In genomic region chr11:85628771-85629341, GRCh38 we compare ENCODE assay signal across 8 cellular contexts. TPM values are rescaled to one million over a fixed set of nuclear protein-coding genes. Genes with fewer than 3 reads are reported as not detected.
DNase-seq lines count a peak whose midpoint lies in the region; ATAC-seq, FAIRE-seq and TF ChIP-seq lines count a peak whose summit lies in the region.

No MANE protein-coding gene starts in this region.

- H3K9me3 ChIP-seq in K562 (replicated peaks; ENCODE audit: control insufficient read depth, insufficient read depth, low read depth, low read length) (no peaks in the 10 kb centered on the region), subcutaneous abdominal adipose tissue (ENCODE audit: control insufficient read depth in 5 of 5, low read length in 5 of 5) (no peaks in the 10 kb centered on the region)

- H3K4me2 ChIP-seq in K562 (ENCODE audit: insufficient read depth, low read length): peak overlapping the region; percentile 95

- no peaks in the 10 kb centered on the region for H3K27me3 ChIP-seq in K562 (ENCODE audit: control insufficient read depth in 2 of 2, insufficient read depth in 2 of 2, low read length in 2 of 2)
- H3K27me3 ChIP-seq in subcutaneous abdominal adipose tissue (ENCODE audit: control insufficient read depth in 5 of 5, insufficient read depth in 4 of 5, low read length in 5 of 5): no peaks in the 10 kb centered on the region

- no peak for TF ChIP-seq POLR2A in K562 (conservative IDR thresholded peaks at IDR 0.05)

- H3K79me2 ChIP-seq in K562 (ENCODE audit: control insufficient read depth, insufficient read depth, low read length): peaks cover 49% of the 10 kb centered on the region

- peaks cover 32% of the 10 kb centered on the region for H3K36me3 ChIP-seq in K562 (ENCODE audit: control insufficient read depth, insufficient read depth, low read length)
- H3K36me3 ChIP-seq in subcutaneous abdominal adipose tissue (ENCODE audit: control insufficient read depth in 5 of 5, insufficient read depth in 5 of 5, low read length in 5 of 5): peaks cover 0 to 9% (median 3%) of the 10 kb centered on the region in 5 donors

- CTCF ChIA-PET in Calu3 (lab: Charles Lee) (interaction anchor here (0.7 kb wide), 1 partner anchor 8 kb away, joined by 3 read pairs; no protein-coding TSS in a partner anchor), K562 (lab: Yijun Ruan, JAX; ENCODE audit: low intra/inter-chr PET ratio) (no interaction called here), GM10248 (lab: Yijun Ruan, JAX) (interaction anchor here (0.7 to 2.3 kb wide), 5 partner anchors 9 to 36 kb away, joined by 3 to 10 read pairs (median 4); partner anchors contain the start of genes CREBZF and TMEM126A)

- H2AFZ ChIP-seq in K562 (ENCODE audit: low read depth, low read length): peak overlapping the region; percentile 91

- intact Hi-C loops in Calu3 (cut with micrococcal nuclease; ENCODE audit: unreplicated experiment) (no loop called here), K562 (cut with micrococcal nuclease) (loop anchor here (1.0 kb wide), 1 partner anchor 35 kb away; no protein-coding TSS in a partner anchor)

- BruUV-seq in Calu3 (replicated peaks; lab: Mats Ljungman, UMichigan): TSS peak; percentile 70
- TSS peak; percentile 77 for BruUV-seq in K562 (replicated peaks; lab: Mats Ljungman, UMichigan)

- H3K9ac ChIP-seq in K562 (ENCODE audit: insufficient read depth in 1 of 2, low read depth in 2 of 2, low read length in 2 of 2) (peak overlapping the region; percentile 90 to 96), subcutaneous abdominal adipose tissue (ENCODE audit: low read length in 5 of 5) (peak overlapping the region; percentile 10 to 96 (median 82))

- peaks cover 5 to 6% of the 10 kb centered on the region in 2 experiments; a peak in 3 of 5 replicates for H3K4me1 ChIP-seq in K562 (replicated peaks in 1 of 2; ENCODE audit: control insufficient read depth in 2 of 2, insufficient read depth in 2 of 2, low read length in 2 of 2)
- peaks cover 3 to 29% (median 20%) of the 10 kb centered on the region in 5 donors for H3K4me1 ChIP-seq in subcutaneous abdominal adipose tissue (ENCODE audit: control insufficient read depth in 5 of 5, insufficient read depth in 5 of 5, low read length in 5 of 5)

- no peaks in the 10 kb centered on the region for H3K27me3 Mint-ChIP-seq in Calu3 (ENCODE audit: unreplicated experiment)

- TF ChIP-seq CTCF in Calu3 (IDR thresholded peaks at IDR 0.05; ENCODE audit: unreplicated experiment) (no peak), K562 (IDR thresholded peaks at IDR 0.05 in 2 of 3, conservative IDR thresholded peaks at IDR 0.05 in 1 of 3; ENCODE audit: insufficient read depth in 2 of 3, low read depth in 1 of 3, low read length in 3 of 3) (no peak), GM10248 (IDR thresholded peaks at IDR 0.05; ENCODE audit: control extremely low read depth, extremely low read depth, low read depth, missing control alignments) (no peak)

- WGBS in K562 (ENCODE audit: insufficient coverage, low coverage, missing lambda C conversion rate): 1% methylated on average over 13 of the region's 13 CpGs

- H3K4me3 Mint-ChIP-seq in Calu3 (ENCODE audit: low read depth, unreplicated experiment): peak overlapping the region; percentile 96

- H3K4me3 ChIP-seq in K562 (peak overlapping the region; percentile 70), subcutaneous abdominal adipose tissue (ENCODE audit: low read depth in 1 of 5, low read length in 5 of 5) (peak overlapping the region; percentile 93 to 98 (median 96))

- no peaks in the 10 kb centered on the region for H3K9me1 ChIP-seq in K562 (ENCODE audit: control insufficient read depth, insufficient read depth, low read length)

- TF ChIP-seq EP300 in K562 (IDR thresholded peaks at IDR 0.05; ENCODE audit: low read length): no peak

- no peak for DNase-seq in Calu3
- DNase-seq in Kasumi-1 (lab: John Stamatoyannopoulos, UW): peak; percentile 51 to 66
- no peak for DNase-seq in K562 (ENCODE audit: extremely low read depth in 1 of 4, low spot score in 3 of 4)
- no peak for DNase-seq in left lobe of liver (ENCODE audit: low spot score)
- DNase-seq in GM10248 (ENCODE audit: extremely low spot score): no peak

- FAIRE-seq in K562 (lab: Jason Lieb, UNC): peak; percentile 11

- no peaks in the 10 kb centered on the region for H3K9me3 Mint-ChIP-seq in Calu3 (ENCODE audit: low read depth, unreplicated experiment)

- H3K36me3 Mint-ChIP-seq in Calu3 (ENCODE audit: insufficient read depth, unreplicated experiment): peaks cover 27% of the 10 kb centered on the region

- ATAC-seq in GM21576 (IDR thresholded peaks at IDR 0.05; ENCODE audit: unreplicated experiment): peak; percentile 8
- peak; percentile 6 for ATAC-seq in K562
- peak; percentile 36 for ATAC-seq in left lobe of liver
- no peak for ATAC-seq in GM18873 (IDR thresholded peaks at IDR 0.05; ENCODE audit: low FRiP score, unreplicated experiment)

- in situ Hi-C loops in K562 (cut with MboI): no loop called here

- TF ChIP-seq RAD21 in K562 (CRISPR knock-in tag; conservative IDR thresholded peaks at IDR 0.05 in 1 of 2, IDR thresholded peaks at IDR 0.05 in 1 of 2): no peak

- H4K20me1 ChIP-seq in K562 (replicated peaks; ENCODE audit: control insufficient read depth, insufficient read depth, low read length): no peaks in the 10 kb centered on the region

- peaks cover 16% of the 10 kb centered on the region for H3K4me1 Mint-ChIP-seq in Calu3 (ENCODE audit: low read depth, unreplicated experiment)

- peak overlapping the region; percentile 94 for H3K27ac Mint-ChIP-seq in Calu3 (ENCODE audit: unreplicated experiment)

- POLR2A ChIA-PET in K562 (lab: Yijun Ruan, JAX) (interaction anchor here (0.5 to 3.6 kb wide), 10 partner anchors 8 to 1344 kb away, joined by 3 to 26 read pairs (median 6); partner anchors contain the start of gene TMEM126A), GM10248 (lab: Yijun Ruan, JAX) (interaction anchor here (1.1 to 1.4 kb wide), 2 partner anchors 19 to 24 kb away, joined by 6 to 11 read pairs; partner anchors contain the start of gene TMEM126A)

- H3K27ac ChIP-seq in K562 (ENCODE audit: extremely low read depth, low read depth, low read length): peak overlapping the region; percentile 90
- peak overlapping the region; percentile 96 for H3K27ac ChIP-seq in subcutaneous abdominal adipose tissue (ENCODE audit: low read depth, low read length)

RNA-seq across cellular contexts. Expression of gene TMEM126B, which starts 0.5 kb away (rescaled TPM):
- total RNA-seq in Calu3 (2022) (30.5 and 31.8 TPM in 2 replicates), K562 (2014; rRNA removed) (85.5 and 88.0 TPM in 2 replicates), K562 (2014; rRNA removed; fragmentation: Illumina TruSeq; extraction: Trizol) (165 and 177 TPM in 2 replicates), K562 (2015; rRNA removed; fragmentation: Illumina TruSeq; extraction: Trizol) (161 and 163 TPM in 2 replicates), K562 (2021) (86.4 and 95.7 TPM in 2 replicates), left lobe of liver (14.7 TPM)
- 35.6 and 83.1 TPM in 2 replicates for total RNA-seq in K562 (2011; cell fraction: chromatin; rRNA removed; ENCODE audit: low replicate concordance)
- 17.2 and 25.5 TPM in 2 replicates for total RNA-seq in K562 (2011; cell fraction: nucleolus; rRNA removed)
- 41.1 and 65.7 TPM in 2 replicates for total RNA-seq in K562 (2011; cell fraction: nucleoplasm; rRNA removed)
- polyA plus RNA-seq in K562 (2011; rRNA removed) (120 and 178 TPM in 2 replicates), K562 (2014; fragmentation: Illumina TruSeq; extraction: Trizol) (130 and 143 TPM in 2 replicates), K562 (2014; fragmentation: Nextera tagmentation; extraction: Ambion mirVana) (100 to 1,000 TPM; 209 to 226 TPM), K562 (2014; rRNA removed) (161 and 164 TPM in 2 replicates)
- polyA plus RNA-seq in K562 (2011; cell fraction: cytosol; rRNA removed): 37.4 and 99.8 TPM in 2 replicates
- polyA plus RNA-seq in K562 (2011; cell fraction: nucleus; rRNA removed): 42.6 and 66.6 TPM in 2 replicates
- polyA plus RNA-seq in K562 (2012): 97.5 and 121 TPM in 2 replicates
- 48.3 and 53.2 TPM in 2 replicates for polyA minus RNA-seq in K562 (2011; rRNA and poly(A)+ RNA removed)
- polyA minus RNA-seq in K562 (2011; cell fraction: cytosol; rRNA and poly(A)+ RNA removed): 13.2 and 20.3 TPM in 2 replicates
- polyA minus RNA-seq in K562 (2011; cell fraction: nucleus; rRNA and poly(A)+ RNA removed): 13.7 and 18.7 TPM in 2 replicates

RNA-seq across cellular contexts. Expression of gene DLG2, which starts 1.7 kb away (rescaled TPM):
- total RNA-seq in Calu3 (2022) (0.71 and 0.73 TPM in 2 replicates), K562 (2014; rRNA removed) (0.73 and 0.95 TPM in 2 replicates), K562 (2014; rRNA removed; fragmentation: Illumina TruSeq; extraction: Trizol) (1.1 and 1.6 TPM in 2 replicates), K562 (2015; rRNA removed; fragmentation: Illumina TruSeq; extraction: Trizol) (0.79 and 1.5 TPM in 2 replicates), K562 (2021) (1.2 and 1.6 TPM in 2 replicates), left lobe of liver (4.7 TPM)
- total RNA-seq in K562 (2011; cell fraction: chromatin; rRNA removed; ENCODE audit: low replicate concordance): 4.0 and 6.3 TPM in 2 replicates
- total RNA-seq in K562 (2011; cell fraction: nucleolus; rRNA removed): 1.8 and 2.3 TPM in 2 replicates
- 3.0 and 4.0 TPM in 2 replicates for total RNA-seq in K562 (2011; cell fraction: nucleoplasm; rRNA removed)
- polyA plus RNA-seq in K562 (2011; rRNA removed) (1.2 and 1.5 TPM in 2 replicates), K562 (2014; fragmentation: Illumina TruSeq; extraction: Trizol) (0.77 and 1.2 TPM in 2 replicates), K562 (2014; fragmentation: Nextera tagmentation; extraction: Ambion mirVana) (under 1 TPM; 0.68 to 0.77 TPM), K562 (2014; rRNA removed) (0.52 and 0.81 TPM in 2 replicates)
- 0.10 and 0.60 TPM in 2 replicates for polyA plus RNA-seq in K562 (2011; cell fraction: cytosol; rRNA removed)
- 1.3 and 2.1 TPM in 2 replicates for polyA plus RNA-seq in K562 (2011; cell fraction: nucleus; rRNA removed)
- polyA plus RNA-seq in K562 (2012): 0.32 and 0.68 TPM in 2 replicates
- 2.3 and 3.2 TPM in 2 replicates for polyA minus RNA-seq in K562 (2011; rRNA and poly(A)+ RNA removed)
- 1.0 TPM in 1 of 2 replicates, not detected in the other for polyA minus RNA-seq in K562 (2011; cell fraction: cytosol; rRNA and poly(A)+ RNA removed)
- 2.6 and 5.4 TPM in 2 replicates for polyA minus RNA-seq in K562 (2011; cell fraction: nucleus; rRNA and poly(A)+ RNA removed)

RNA-seq across cellular contexts. Expression of gene TMEM126A, which starts 18.9 kb away (rescaled TPM):
- total RNA-seq in Calu3 (2022): 20.9 and 22.9 TPM in 2 replicates
- total RNA-seq in K562 (2011; cell fraction: chromatin; rRNA removed; ENCODE audit: low replicate concordance): 5.5 and 12.2 TPM in 2 replicates
- 6.0 and 7.2 TPM in 2 replicates for total RNA-seq in K562 (2011; cell fraction: nucleolus; rRNA removed)
- total RNA-seq in K562 (2011; cell fraction: nucleoplasm; rRNA removed): 15.5 and 15.6 TPM in 2 replicates
- total RNA-seq in K562 (2014; rRNA removed): 19.3 and 22.9 TPM in 2 replicates
- 67.5 and 69.3 TPM in 2 replicates for total RNA-seq in K562 (2014; rRNA removed; fragmentation: Illumina TruSeq; extraction: Trizol)
- total RNA-seq in K562 (2015; rRNA removed; fragmentation: Illumina TruSeq; extraction: Trizol): 52.0 and 56.3 TPM in 2 replicates
- 37.3 and 41.5 TPM in 2 replicates for total RNA-seq in K562 (2021)
- polyA plus RNA-seq in K562 (2011; rRNA removed): 72.2 and 105 TPM in 2 replicates
- polyA plus RNA-seq in K562 (2011; cell fraction: cytosol; rRNA removed): 28.7 and 48.2 TPM in 2 replicates
- 7.1 and 19.5 TPM in 2 replicates for polyA plus RNA-seq in K562 (2011; cell fraction: nucleus; rRNA removed)
- 46.1 and 62.4 TPM in 2 replicates for polyA plus RNA-seq in K562 (2012)
- 45.1 and 48.1 TPM in 2 replicates for polyA plus RNA-seq in K562 (2014; fragmentation: Illumina TruSeq; extraction: Trizol)
- 100 to 1,000 TPM; 148 to 154 TPM for polyA plus RNA-seq in K562 (2014; fragmentation: Nextera tagmentation; extraction: Ambion mirVana)
- polyA plus RNA-seq in K562 (2014; rRNA removed): 44.3 and 56.9 TPM in 2 replicates
- polyA minus RNA-seq in K562 (2011; rRNA and poly(A)+ RNA removed): 38.1 and 45.4 TPM in 2 replicates
- 5.9 and 8.6 TPM in 2 replicates for polyA minus RNA-seq in K562 (2011; cell fraction: cytosol; rRNA and poly(A)+ RNA removed)
- 2.2 and 7.0 TPM in 2 replicates for polyA minus RNA-seq in K562 (2011; cell fraction: nucleus; rRNA and poly(A)+ RNA removed)
- total RNA-seq in left lobe of liver: 14.3 TPM

RNA-seq across cellular contexts. Expression of gene CREBZF, which starts 36.1 kb away (rescaled TPM):
- 31.0 and 31.2 TPM in 2 replicates for total RNA-seq in Calu3 (2022)
- 77.0 and 165 TPM in 2 replicates for total RNA-seq in K562 (2011; cell fraction: chromatin; rRNA removed; ENCODE audit: low replicate concordance)
- total RNA-seq in K562 (2011; cell fraction: nucleolus; rRNA removed): 74.5 and 77.4 TPM in 2 replicates
- 148 and 256 TPM in 2 replicates for total RNA-seq in K562 (2011; cell fraction: nucleoplasm; rRNA removed)
- 50.2 and 62.1 TPM in 2 replicates for total RNA-seq in K562 (2014; rRNA removed)
- total RNA-seq in K562 (2014; rRNA removed; fragmentation: Illumina TruSeq; extraction: Trizol): 38.1 and 38.9 TPM in 2 replicates
- 44.8 TPM in 2 replicates for total RNA-seq in K562 (2015; rRNA removed; fragmentation: Illumina TruSeq; extraction: Trizol)
- 40.5 and 41.0 TPM in 2 replicates for total RNA-seq in K562 (2021)
- 56.7 and 61.0 TPM in 2 replicates for polyA plus RNA-seq in K562 (2011; rRNA removed)
- polyA plus RNA-seq in K562 (2011; cell fraction: cytosol; rRNA removed): 22.5 and 29.0 TPM in 2 replicates
- polyA plus RNA-seq in K562 (2011; cell fraction: nucleus; rRNA removed): 249 and 283 TPM in 2 replicates
- polyA plus RNA-seq in K562 (2012): 28.9 and 50.3 TPM in 2 replicates
- 29.4 and 33.8 TPM in 2 replicates for polyA plus RNA-seq in K562 (2014; fragmentation: Illumina TruSeq; extraction: Trizol)
- polyA plus RNA-seq in K562 (2014; fragmentation: Nextera tagmentation; extraction: Ambion mirVana): 1 to 10 TPM; 7.2 to 7.4 TPM
- polyA plus RNA-seq in K562 (2014; rRNA removed): 69.2 and 70.2 TPM in 2 replicates
- 45.6 and 57.0 TPM in 2 replicates for polyA minus RNA-seq in K562 (2011; rRNA and poly(A)+ RNA removed)
- polyA minus RNA-seq in K562 (2011; cell fraction: cytosol; rRNA and poly(A)+ RNA removed): 13.9 and 15.1 TPM in 2 replicates
- polyA minus RNA-seq in K562 (2011; cell fraction: nucleus; rRNA and poly(A)+ RNA removed): 101 and 128 TPM in 2 replicates
- 18.8 TPM for total RNA-seq in left lobe of liver

RNA-seq across cellular contexts. Expression of gene CCDC89, which starts 57.1 kb away (rescaled TPM):
- total RNA-seq in Calu3 (2022) (0.26 and 0.44 TPM in 2 replicates), K562 (2014; rRNA removed) (0.09 and 0.12 TPM in 2 replicates), K562 (2014; rRNA removed; fragmentation: Illumina TruSeq; extraction: Trizol) (not detected in 2 replicates), K562 (2015; rRNA removed; fragmentation: Illumina TruSeq; extraction: Trizol) (not detected in 2 replicates), K562 (2021) (not detected in 2 replicates), left lobe of liver (0.28 TPM)
- not detected in 2 replicates for total RNA-seq in K562 (2011; cell fraction: chromatin; rRNA removed; ENCODE audit: low replicate concordance)
- not detected in 2 replicates for total RNA-seq in K562 (2011; cell fraction: nucleolus; rRNA removed)
- not detected in 2 replicates for total RNA-seq in K562 (2011; cell fraction: nucleoplasm; rRNA removed)
- polyA plus RNA-seq in K562 (2011; rRNA removed) (not detected in 2 replicates), K562 (2014; fragmentation: Illumina TruSeq; extraction: Trizol) (not detected in 2 replicates), K562 (2014; fragmentation: Nextera tagmentation; extraction: Ambion mirVana) (not detected), K562 (2014; rRNA removed) (0.07 TPM in 1 of 2 replicates, not detected in the other)
- not detected in 2 replicates for polyA plus RNA-seq in K562 (2011; cell fraction: cytosol; rRNA removed)
- 0.09 TPM in 1 of 2 replicates, not detected in the other for polyA plus RNA-seq in K562 (2011; cell fraction: nucleus; rRNA removed)
- not detected in 2 replicates for polyA plus RNA-seq in K562 (2012)
- polyA minus RNA-seq in K562 (2011; rRNA and poly(A)+ RNA removed): not detected in 2 replicates
- polyA minus RNA-seq in K562 (2011; cell fraction: cytosol; rRNA and poly(A)+ RNA removed): not detected in 2 replicates
- not detected in 2 replicates for polyA minus RNA-seq in K562 (2011; cell fraction: nucleus; rRNA and poly(A)+ RNA removed)

Comparison
In these comparisons a context has a peak if more than half of its experiments do, and no peak if none do; other contexts are left out.
1. DNase-seq: peak in Kasumi-1 (2 of 2); none in Calu3 (single experiment), K562 (0 of 4), left lobe of liver (single experiment) and GM10248 (single experiment).